In genomic region chr1:11731719-11732283, GRCh38 we compare ENCODE assay signal across 8 cellular contexts. TPM values are rescaled to one million over a fixed set of nuclear protein-coding genes. Genes with fewer than 3 reads are reported as not detected.
DNase-seq lines count a peak whose midpoint lies in the region; ATAC-seq and TF ChIP-seq lines count a peak whose summit lies in the region.

No MANE protein-coding gene starts in this region.

- H3K4me2 ChIP-seq in mesendoderm (ENCODE audit: low read length) = no peak overlapping the region

- CTCF ChIA-PET in Calu3 (lab: Charles Lee) = interaction anchor here (0.7 kb wide), 1 partner anchor 23 kb away, joined by 5 read pairs; no protein-coding TSS in a partner anchor

- in situ Hi-C loops in SK-MEL-5 (cut with HindIII; ENCODE audit: low pct_unique_long_range_greater_than_20kb, low sequenced_read_pairs) = no loop called here

- H2BK120ac ChIP-seq in mesendoderm (ENCODE audit: low read depth, low read length) = no peak overlapping the region

- peak overlapping the region; percentile 73 for H3K56ac ChIP-seq in mesendoderm (ENCODE audit: low read length)

- intact Hi-C loops in Calu3 (cut with micrococcal nuclease; ENCODE audit: unreplicated experiment) = no loop called here

- DNase-seq in NCI-H146 (lab: John Stamatoyannopoulos, UW) (peak; percentile 6), NCI-H146 treated with DMSO at 0.1 percent for 48 hours (lab: John Stamatoyannopoulos, UW; ENCODE audit: unreplicated experiment) (no peak), SK-MEL-5 (ENCODE audit: low read depth, low spot score) (peak; percentile 64), endothelial cell (ENCODE audit: low spot score) (peak; percentile 38), mesendoderm (peak; percentile 62), Calu3 (no peak)

- H3K4me3 Mint-ChIP-seq in endothelial cell (ENCODE audit: unreplicated experiment) (no peak overlapping the region), Calu3 (ENCODE audit: low read depth, unreplicated experiment) (no peak overlapping the region)

- no peaks in the 10 kb centered on the region for H3K79me2 ChIP-seq in mesendoderm (ENCODE audit: control insufficient read depth, insufficient read depth, low read length)

- no peak for ATAC-seq in HG02763 (IDR thresholded peaks at IDR 0.05; ENCODE audit: unreplicated experiment)

- H3K4ac ChIP-seq in mesendoderm (ENCODE audit: low read depth, low read length) = no peak overlapping the region

- H3K27me3 ChIP-seq in mesendoderm (ENCODE audit: insufficient read depth, low read length, poor library complexity) (no peaks in the 10 kb centered on the region), thymus (ENCODE audit: control insufficient read depth, insufficient read depth) (no peaks in the 10 kb centered on the region)

- no peak overlapping the region for H4K5ac ChIP-seq in mesendoderm (ENCODE audit: low read length)

- no peaks in the 10 kb centered on the region for H3K79me1 ChIP-seq in mesendoderm (ENCODE audit: low read length)

- no peak overlapping the region for H3K18ac ChIP-seq in mesendoderm (ENCODE audit: low read length)

- peak overlapping the region; percentile 20 for H3K23ac ChIP-seq in mesendoderm (ENCODE audit: low read length)

- TF ChIP-seq CTCF in endothelial cell (IDR thresholded peaks at IDR 0.05; ENCODE audit: unreplicated experiment) (no peak), Calu3 (IDR thresholded peaks at IDR 0.05; ENCODE audit: unreplicated experiment) (no peak)

- BruUV-seq in Calu3 (replicated peaks; lab: Mats Ljungman, UMichigan) = no TSS peak

- H3K36me3 ChIP-seq in mesendoderm (ENCODE audit: control insufficient read depth, insufficient read depth, low read length) (no peaks in the 10 kb centered on the region), thymus (ENCODE audit: control insufficient read depth, insufficient read depth) (no peaks in the 10 kb centered on the region)

- H3K27ac ChIP-seq in mesendoderm (ENCODE audit: low read depth, low read length) (no peak overlapping the region), thymus (ENCODE audit: low read depth) (peak overlapping the region; percentile 94)

- WGBS in mesendoderm (ENCODE audit: extremely low coverage, insufficient coverage, low lambda C conversion rate) = no CpG with 5 or more reads among the region's 17 CpGs
- WGBS in thymus = 16% methylated on average over 17 of the region's 17 CpGs

- no peak overlapping the region for H2BK5ac ChIP-seq in mesendoderm (ENCODE audit: low read length)

- peak overlapping the region; percentile 45 for H3K9ac ChIP-seq in mesendoderm (ENCODE audit: low read length)

- H2AK5ac ChIP-seq in mesendoderm (ENCODE audit: low read length) = no peak overlapping the region

- H3K4me1 Mint-ChIP-seq in endothelial cell (ENCODE audit: unreplicated experiment) (peaks cover 23% of the 10 kb centered on the region), Calu3 (ENCODE audit: low read depth, unreplicated experiment) (peaks cover 5% of the 10 kb centered on the region)

- H3K4me3 ChIP-seq in mesendoderm (ENCODE audit: low read length) (no peak overlapping the region), thymus (ENCODE audit: low read length) (peak overlapping the region; percentile 56)

- peaks cover 7% of the 10 kb centered on the region for H3K4me1 ChIP-seq in mesendoderm (ENCODE audit: control insufficient read depth, low read depth, low read length)
- H3K4me1 ChIP-seq in thymus (ENCODE audit: control insufficient read depth, insufficient read depth, low read length) = peaks cover 20% of the 10 kb centered on the region

- H3K9me3 Mint-ChIP-seq in endothelial cell (ENCODE audit: unreplicated experiment) = no peaks in the 10 kb centered on the region
- no peaks in the 10 kb centered on the region for H3K9me3 Mint-ChIP-seq in Calu3 (ENCODE audit: low read depth, unreplicated experiment)

- H3K36me3 Mint-ChIP-seq in endothelial cell (ENCODE audit: low read depth, unreplicated experiment) (no peaks in the 10 kb centered on the region), Calu3 (ENCODE audit: insufficient read depth, unreplicated experiment) (peaks cover 17% of the 10 kb centered on the region)

- peak overlapping the region; percentile 52 for H3K27ac Mint-ChIP-seq in endothelial cell (ENCODE audit: unreplicated experiment)
- no peak overlapping the region for H3K27ac Mint-ChIP-seq in Calu3 (ENCODE audit: unreplicated experiment)

- H4K8ac ChIP-seq in mesendoderm (ENCODE audit: low read depth, low read length) = no peak overlapping the region

- H3K9me3 ChIP-seq in thymus (ENCODE audit: control insufficient read depth) = no peaks in the 10 kb centered on the region

- H3K27me3 Mint-ChIP-seq in endothelial cell (ENCODE audit: unreplicated experiment) = peaks cover 4% of the 10 kb centered on the region
- no peaks in the 10 kb centered on the region for H3K27me3 Mint-ChIP-seq in Calu3 (ENCODE audit: unreplicated experiment)

- H2BK15ac ChIP-seq in mesendoderm (replicated peaks; ENCODE audit: low read depth) = no peak overlapping the region

RNA-seq across cellular contexts. Expression of gene AGTRAP, which starts 4.1 kb away (rescaled TPM):
- total RNA-seq in SK-MEL-5 (2014; rRNA removed; shearing (Covaris generic)) = 82.5 and 91.4 TPM in 2 replicates
- polyA plus RNA-seq in SK-MEL-5 (2015; cell fraction: cytosol; rRNA removed) = 142 and 144 TPM in 2 replicates
- 96.4 and 155 TPM in 2 replicates for polyA plus RNA-seq in SK-MEL-5 (2015; cell fraction: nucleus; rRNA removed)
- 25.1 TPM for total RNA-seq in endothelial cell (ENCODE audit: unreplicated experiment)
- polyA plus RNA-seq in mesendoderm (2013, experiment 1 of 2) = 37.9 TPM
- 38.7 TPM for polyA plus RNA-seq in mesendoderm (2013, experiment 2 of 2)
- polyA plus RNA-seq in thymus = 84.2 TPM
- 30.4 and 41.2 TPM in 2 replicates for total RNA-seq in Calu3 (2022)

RNA-seq across cellular contexts. Expression of gene C1orf167, which starts 30.2 kb away (rescaled TPM):
- not detected in 2 replicates for total RNA-seq in SK-MEL-5 (2014; rRNA removed; shearing (Covaris generic))
- 0.15 TPM in 1 of 2 replicates, not detected in the other for polyA plus RNA-seq in SK-MEL-5 (2015; cell fraction: cytosol; rRNA removed)
- not detected in 2 replicates for polyA plus RNA-seq in SK-MEL-5 (2015; cell fraction: nucleus; rRNA removed)
- total RNA-seq in endothelial cell (ENCODE audit: unreplicated experiment) (0.44 TPM), Calu3 (2022) (not detected in 2 replicates)
- 0.80 TPM for polyA plus RNA-seq in mesendoderm (2013, experiment 1 of 2)
- polyA plus RNA-seq in mesendoderm (2013, experiment 2 of 2) = 0.63 TPM
- polyA plus RNA-seq in thymus = 1.5 TPM

RNA-seq across cellular contexts. Expression of gene DRAXIN, which starts 40.3 kb away (rescaled TPM):
- total RNA-seq in SK-MEL-5 (2014; rRNA removed; shearing (Covaris generic)) = 0.03 TPM in 1 of 2 replicates, not detected in the other
- 0.03 TPM in 1 of 2 replicates, not detected in the other for polyA plus RNA-seq in SK-MEL-5 (2015; cell fraction: cytosol; rRNA removed)
- 0.05 and 0.11 TPM in 2 replicates for polyA plus RNA-seq in SK-MEL-5 (2015; cell fraction: nucleus; rRNA removed)
- total RNA-seq in endothelial cell (ENCODE audit: unreplicated experiment) (0.46 TPM), Calu3 (2022) (not detected in 2 replicates)
- 5.6 TPM for polyA plus RNA-seq in mesendoderm (2013, experiment 1 of 2)
- polyA plus RNA-seq in mesendoderm (2013, experiment 2 of 2) = 5.8 TPM
- polyA plus RNA-seq in thymus = 0.14 TPM

RNA-seq across cellular contexts. Expression of gene MAD2L2, which starts 50.9 kb away (rescaled TPM):
- 62.5 and 64.8 TPM in 2 replicates for total RNA-seq in SK-MEL-5 (2014; rRNA removed; shearing (Covaris generic))
- polyA plus RNA-seq in SK-MEL-5 (2015; cell fraction: cytosol; rRNA removed) = 81.7 and 84.7 TPM in 2 replicates
- polyA plus RNA-seq in SK-MEL-5 (2015; cell fraction: nucleus; rRNA removed) = 57.5 and 77.6 TPM in 2 replicates
- total RNA-seq in endothelial cell (ENCODE audit: unreplicated experiment) (28.0 TPM), Calu3 (2022) (19.2 and 23.4 TPM in 2 replicates)
- 128 TPM for polyA plus RNA-seq in mesendoderm (2013, experiment 1 of 2)
- 136 TPM for polyA plus RNA-seq in mesendoderm (2013, experiment 2 of 2)
- polyA plus RNA-seq in thymus = 49.6 TPM

Comparison
In these comparisons a context has a peak if more than half of its experiments do, and no peak if none do; other contexts are left out.
1. DNase-seq: peak in NCI-H146 (single experiment), SK-MEL-5 (single experiment), endothelial cell (single experiment) and mesendoderm (single experiment); none in NCI-H146 treated with DMSO at 0.1 percent for 48 hours (single experiment) and Calu3 (single experiment).